ENCODE assay signal across 11 cellular contexts in genomic region chr5:123696948-123697347, GRCh38.
DNase-seq lines count a peak whose midpoint lies in the region; ATAC-seq and TF ChIP-seq lines count a peak whose summit lies in the region.
"Had no signal": no experiment of that assay in that cellular context is flagged by ENCODE, and none has a peak within 500 bp of the region (broad histone marks: within the 10 kb centered on the region; RNA-seq: fewer than 3 reads in every experiment).

No MANE protein-coding gene starts in this region.

- WGBS in gastroesophageal sphincter (ENCODE audit: low coverage in 1 of 2), 2 donors: 0 to 20% methylated on average over 3 to 4 of the region's 4 CpGs
- WGBS in neuronal stem cell (ENCODE audit: extremely low coverage in 2 of 2, insufficient read length in 2 of 2, insufficient replicate concordance in 1 of 2), 2 donors: no CpG with 5 or more reads among the region's 4 CpGs

- H2AFZ ChIP-seq in ACC112 (ENCODE audit: low read length, unreplicated experiment) (peak overlapping the region; percentile 19), neuronal stem cell (ENCODE audit: low read length) (peak overlapping the region; percentile 25)

- TF ChIP-seq POLR2A in gastroesophageal sphincter (IDR thresholded peaks at IDR 0.05): no peak

- H3K23ac ChIP-seq in neuronal stem cell (ENCODE audit: low read depth, low read length, poor library complexity): no peak overlapping the region

- H3K9me3 ChIP-seq in gastroesophageal sphincter (peaks cover 0 to 3% (median 0%) of the 10 kb centered on the region in 3 donors), neuronal stem cell (replicated peaks in 1 of 2; ENCODE audit: control insufficient read depth in 2 of 2, insufficient read depth in 1 of 2, low read depth in 1 of 2, low read length in 2 of 2) (peaks cover 0 to 2% of the 10 kb centered on the region in 2 donors)

- H3K79me2 ChIP-seq in ACC112 (ENCODE audit: control insufficient read depth, insufficient read depth, low read length, unreplicated experiment): no peaks in the 10 kb centered on the region

- H3K4me1 ChIP-seq in ACC112 (ENCODE audit: control insufficient read depth, insufficient read depth, low read length, unreplicated experiment) (peaks cover 33% of the 10 kb centered on the region), gastroesophageal sphincter (peaks cover 3 to 30% (median 4%) of the 10 kb centered on the region in 3 donors), neuronal stem cell (ENCODE audit: control insufficient read depth in 2 of 2, insufficient read depth in 1 of 2, low read depth in 1 of 2, low read length in 2 of 2) (peaks cover 3 to 12% of the 10 kb centered on the region in 2 donors)

- H4K91ac ChIP-seq in neuronal stem cell (ENCODE audit: low read depth, low read length, poor library complexity): no peak overlapping the region

- peak overlapping the region; percentile 37 for H3K27ac ChIP-seq in ACC112 (ENCODE audit: low read depth, low read length)
- H3K27ac ChIP-seq in gastroesophageal sphincter: peak overlapping the region in 3 of 4 donors; percentile 68 to 75 (median 72)
- H3K27ac ChIP-seq in neuronal stem cell (replicated peaks; ENCODE audit: low read length): no peak overlapping the region
- H3K27ac ChIP-seq: SK-N-MC had no signal

- no peak overlapping the region for H3K9ac ChIP-seq in neuronal stem cell (ENCODE audit: low read depth, low read length, poor library complexity)

- no peak overlapping the region for H3K4ac ChIP-seq in neuronal stem cell (ENCODE audit: low read length)

- no peaks in the 10 kb centered on the region for H3K27me3 ChIP-seq in ACC112 (ENCODE audit: insufficient read depth, low read length)
- H3K27me3 ChIP-seq in gastroesophageal sphincter: no peaks in the 10 kb centered on the region
- no peaks in the 10 kb centered on the region for H3K27me3 ChIP-seq in neuronal stem cell (ENCODE audit: control insufficient read depth in 3 of 3, insufficient read depth in 3 of 3, low read depth in 1 of 3, low read length in 3 of 3)

- no peak overlapping the region for H4K8ac ChIP-seq in neuronal stem cell (ENCODE audit: low read depth, low read length)

- no peak for TF ChIP-seq CTCF in gastroesophageal sphincter (IDR thresholded peaks at IDR 0.05)

- H3K4me3 ChIP-seq in ACC112 (ENCODE audit: low read depth, low read length): no peak overlapping the region
- no peak overlapping the region for H3K4me3 ChIP-seq in gastroesophageal sphincter
- peak overlapping the region in 1 of 2 donors; percentile 2 for H3K4me3 ChIP-seq in neuronal stem cell (ENCODE audit: low read length in 2 of 2)
- H3K4me3 ChIP-seq: SK-N-MC had no signal

- TF ChIP-seq EP300 in gastroesophageal sphincter (IDR thresholded peaks at IDR 0.05): no peak

- H3K79me1 ChIP-seq in neuronal stem cell (ENCODE audit: low read depth, low read length): no peaks in the 10 kb centered on the region

- no peak overlapping the region for H3K4me2 ChIP-seq in neuronal stem cell (ENCODE audit: insufficient read depth, low read length, poor library complexity, severe bottlenecking)

- H2AK5ac ChIP-seq in neuronal stem cell (ENCODE audit: low read depth, low read length): no peak overlapping the region

- H3K14ac ChIP-seq in neuronal stem cell (ENCODE audit: low read length): no peak overlapping the region

- no peak overlapping the region for H2BK12ac ChIP-seq in neuronal stem cell (ENCODE audit: low read length)

- no peaks in the 10 kb centered on the region for H3K36me3 ChIP-seq in ACC112 (ENCODE audit: insufficient read depth, low read length)
- H3K36me3 ChIP-seq in gastroesophageal sphincter: no peaks in the 10 kb centered on the region
- H3K36me3 ChIP-seq in neuronal stem cell (replicated peaks in 1 of 2; ENCODE audit: control insufficient read depth in 2 of 2, insufficient read depth in 2 of 2, low read length in 2 of 2): no peaks in the 10 kb centered on the region

- no peak overlapping the region for H2BK120ac ChIP-seq in neuronal stem cell (ENCODE audit: low read depth, low read length)

- DNase-seq in amniotic epithelial cell (ENCODE audit: low read depth): peak; percentile 63
- no peak for DNase-seq in neuronal stem cell (ENCODE audit: low spot score)
- DNase-seq in HT-29 (ENCODE audit: low spot score): no peak
- DNase-seq in activated CD8-positive, alpha-beta memory T cell treated with anti-CD3 and anti-CD28 coated beads, Interleukin-2, amount 50 U/mL, for 4 hours: no peak
- DNase-seq: endodermal cell, NCI-H146 had no signal

- peak overlapping the region; percentile 85 for H3K18ac ChIP-seq in neuronal stem cell (ENCODE audit: low read length)

- peak; percentile 70 for ATAC-seq in gastroesophageal sphincter
- ATAC-seq in HG03139 (IDR thresholded peaks at IDR 0.05; ENCODE audit: unreplicated experiment): no peak
- ATAC-seq in HG02852 (IDR thresholded peaks at IDR 0.05; ENCODE audit: unreplicated experiment): no peak

- no peak overlapping the region for H2BK5ac ChIP-seq in neuronal stem cell (ENCODE audit: low read length)

- no peak overlapping the region for H2BK15ac ChIP-seq in neuronal stem cell (ENCODE audit: low read length)
